In the genomic region with DNA sequence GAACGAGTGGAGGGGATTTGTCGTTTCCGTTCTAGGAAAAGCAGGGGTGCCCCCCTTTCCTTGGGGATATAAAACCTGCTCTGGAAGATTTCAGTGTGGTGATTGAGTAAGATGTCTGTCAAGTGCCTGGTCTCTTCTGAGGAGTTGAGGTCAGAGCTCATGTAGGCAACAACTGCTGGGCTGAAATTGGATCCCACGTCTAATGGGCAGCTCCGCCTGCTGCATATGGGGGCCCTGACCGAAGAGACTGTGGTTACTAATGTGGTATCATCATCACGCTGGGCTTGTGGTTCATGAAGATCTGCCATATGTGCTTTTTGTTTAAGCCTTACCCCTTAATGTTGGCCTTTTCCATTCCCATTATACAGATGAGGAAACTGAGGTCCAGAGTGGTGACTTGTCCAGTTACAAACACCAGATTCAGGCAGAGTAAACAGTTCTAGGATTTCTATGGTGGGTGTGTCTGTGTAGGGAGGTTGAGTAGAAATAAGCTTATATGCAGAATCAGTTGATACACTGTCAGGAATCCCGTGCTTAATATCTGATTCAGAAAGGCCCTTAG, we compare ENCODE assay signal across 1 cellular context.
A peak's percentile ranks its signal among the peaks of the same experiment; 100 is the strongest.
TF ChIP-seq lines count a peak whose summit lies in the region.

No MANE protein-coding gene starts in this region.

TF ChIP-seq in H1, 55 proteins besides CTCF, POLR2A, EP300 and RAD21:
- TF ChIP-seq KDM1A (IDR thresholded peaks at IDR 0.05; ENCODE audit: borderline replicate concordance, low read length) (peak; percentile 80; the same call in 1 of the 2 replicates), SAP30 (IDR thresholded peaks at IDR 0.05; ENCODE audit: insufficient read depth, insufficient replicate concordance, low read length) (peak; percentile 5), SIN3A (conservative IDR thresholded peaks at IDR 0.05 in 1 of 2, IDR thresholded peaks at IDR 0.05 in 1 of 2; ENCODE audit: low read depth in 1 of 2, low read length in 2 of 2) (0 out of 4 replicates have a peak, but pooled peaks of 1 of the 2 experiments have one; percentile 9), CEBPB (IDR thresholded peaks at IDR 0.05; ENCODE audit: low read depth, low read length) (0 out of 2 replicates have a peak, but pooled peaks have one; percentile 9), SUZ12 (IDR thresholded peaks at IDR 0.05; ENCODE audit: low read length) (no peak), KDM5A (IDR thresholded peaks at IDR 0.05; ENCODE audit: low read length) (no peak)
